3 cellular contexts compared by ENCODE assay signal in genomic region chr1:44014365-44015104, GRCh38.
TF ChIP-seq lines count a peak whose summit lies in the region.

No MANE protein-coding gene starts in this region.

TF ChIP-seq in SK-N-SH treated with all-trans-retinoic acid at 6 μM for 48 hours, 23 proteins besides CTCF, POLR2A, EP300 and RAD21:
- TF ChIP-seq ESRRG (CRISPR knock-in tag; IDR thresholded peaks at IDR 0.05) (no peak), ZNF8 (CRISPR knock-in tag; IDR thresholded peaks at IDR 0.05) (no peak), ZFP30 (CRISPR knock-in tag; IDR thresholded peaks at IDR 0.05) (no peak), ARNTL (CRISPR knock-in tag; IDR thresholded peaks at IDR 0.05; ENCODE audit: borderline replicate concordance, low read depth) (no peak), SNAI2 (CRISPR knock-in tag; IDR thresholded peaks at IDR 0.05) (no peak), ZC3H10 (CRISPR knock-in tag; IDR thresholded peaks at IDR 0.05) (no peak), PATZ1 (CRISPR knock-in tag; IDR thresholded peaks at IDR 0.05; ENCODE audit: borderline replicate concordance) (no peak)
TF ChIP-seq in SK-N-SH treated with all-trans-retinoic acid at 6 μM for 48 hours: peak in this region for 0.

TF ChIP-seq in SK-N-SH, 30 proteins besides CTCF, POLR2A, EP300 and RAD21:
- TF ChIP-seq FOXJ3 (CRISPR knock-in tag; IDR thresholded peaks at IDR 0.05) (no peak), JUND (IDR thresholded peaks at IDR 0.05) (no peak), TAF1 (IDR thresholded peaks at IDR 0.05; ENCODE audit: borderline replicate concordance, low read depth, low read length) (no peak), FOSL2 (IDR thresholded peaks at IDR 0.05; ENCODE audit: borderline replicate concordance, low read depth) (no peak), ELF1 (IDR thresholded peaks at IDR 0.05) (no peak), RCOR1 (IDR thresholded peaks at IDR 0.05; ENCODE audit: low read length) (no peak), USF2 (IDR thresholded peaks at IDR 0.05; ENCODE audit: borderline replicate concordance, low read depth, low read length) (no peak), MAX (IDR thresholded peaks at IDR 0.05; ENCODE audit: low read depth) (no peak)

TF ChIP-seq in GM12878, 131 proteins besides CTCF, POLR2A, EP300 and RAD21:
- TF ChIP-seq CHD1 (IDR thresholded peaks at IDR 0.05; ENCODE audit: low read depth, low read length) (no peak), SMARCA5 (IDR thresholded peaks at IDR 0.05) (no peak), CEBPB (IDR thresholded peaks at IDR 0.05; ENCODE audit: borderline replicate concordance in 1 of 2, low read depth in 2 of 2, low read length in 2 of 2) (no peak), SREBF2 (IDR thresholded peaks at IDR 0.05; ENCODE audit: low read length) (no peak), MYB (IDR thresholded peaks at IDR 0.05; ENCODE audit: borderline replicate concordance, low read depth, low read length) (no peak), KAT2A (conservative IDR thresholded peaks at IDR 0.05; ENCODE audit: control insufficient read depth, low read depth, low read length) (no peak), ZBED1 (IDR thresholded peaks at IDR 0.05; ENCODE audit: borderline replicate concordance) (no peak), MTA3 (IDR thresholded peaks at IDR 0.05; ENCODE audit: borderline replicate concordance, low read length) (no peak), EED (IDR thresholded peaks at IDR 0.05; ENCODE audit: low read depth) (no peak), CUX1 (IDR thresholded peaks at IDR 0.05; ENCODE audit: insufficient replicate concordance, low read depth, low read length) (no peak), USF2 (IDR thresholded peaks at IDR 0.05; ENCODE audit: borderline replicate concordance, low read depth, low read length) (no peak), BCLAF1 (IDR thresholded peaks at IDR 0.05) (no peak), TCF12 (IDR thresholded peaks at IDR 0.05; ENCODE audit: low read depth, low read length) (no peak), USF1 (IDR thresholded peaks at IDR 0.05; ENCODE audit: borderline replicate concordance, extremely low read length, insufficient read depth, low read depth, low read length) (no peak)
